Comparison of ENCODE assay signal across 8 cellular contexts in genomic region chr4:110059556-110060191, GRCh38.
DNase-seq lines count a peak whose midpoint lies in the region; ATAC-seq, FAIRE-seq and TF ChIP-seq lines count a peak whose summit lies in the region.

No MANE protein-coding gene starts in this region.

- no peak for TF ChIP-seq EP300 in transverse colon (IDR thresholded peaks at IDR 0.05; ENCODE audit: low read depth)

- in situ Hi-C loops in transverse colon (cut with MboI; ENCODE audit: low pct_ligation_motif_present in 1 of 4, low pct_unique_long_range_greater_than_20kb in 1 of 4, low sequenced_read_pairs in 3 of 4), result loop anchor here in 1 of 4 donors (10.0 kb wide), 1 partner anchor 145 kb away; no protein-coding TSS in a partner anchor

- FAIRE-seq in HTR-8/SVneo (lab: Jason Lieb, UNC), result no peak

- H3K4me3 ChIP-seq in transverse colon, result no peak overlapping the region

- DNase-seq in activated naive CD4-positive, alpha-beta T cell (lab: John Stamatoyannopoulos, UW), result no peak
- peak; percentile 20 for DNase-seq in transverse colon
- no peak for DNase-seq in HTR-8/SVneo (ENCODE audit: insufficient read length, low spot score)
- no peak for DNase-seq in osteocyte (ENCODE audit: extremely low spot score, unreplicated experiment)
- DNase-seq in activated naive CD4-positive, alpha-beta T cell treated with anti-CD3 and anti-CD28 coated beads, Interleukin-2, amount 50 U/mL, for 16 hours, result no peak

- H3K9me3 ChIP-seq in transverse colon, result no peaks in the 10 kb centered on the region

- no peaks in the 10 kb centered on the region for H3K27me3 ChIP-seq in transverse colon

- ATAC-seq in HG03025 (IDR thresholded peaks at IDR 0.05; ENCODE audit: low FRiP score, unreplicated experiment), result peak; percentile 83
- ATAC-seq in activated T-helper 17 cell treated with anti-CD3 and anti-CD28 coated beads, Interleukin-2, amount 50 U/mL, for 72 hours (replicated peaks), result peak; percentile 65

- H3K27ac ChIP-seq in transverse colon, result peak overlapping the region; percentile 57 to 68 (median 64)

- H3K4me1 ChIP-seq in transverse colon, result peaks cover 4 to 29% (median 9%) of the 10 kb centered on the region in 4 donors

- H3K27ac Mint-ChIP-seq in activated naive CD4-positive, alpha-beta T cell treated with anti-CD3 and anti-CD28 coated beads, Interleukin-2, amount 50 U/mL, for 24 hours, result no peak overlapping the region
- peak overlapping the region; percentile 60 for H3K27ac Mint-ChIP-seq in activated T-helper 17 cell treated with anti-CD3 and anti-CD28 coated beads, Interleukin-2, amount 50 U/mL, for 72 hours
- no peak overlapping the region for H3K27ac Mint-ChIP-seq in osteocyte (ENCODE audit: unreplicated experiment)

- WGBS in transverse colon (ENCODE audit: low coverage in 1 of 2), 2 donors, result 56 to 68% methylated on average over 3 of the region's 3 CpGs

- no peaks in the 10 kb centered on the region for H3K36me3 Mint-ChIP-seq in activated naive CD4-positive, alpha-beta T cell treated with anti-CD3 and anti-CD28 coated beads, Interleukin-2, amount 50 U/mL, for 24 hours
- H3K36me3 Mint-ChIP-seq in activated T-helper 17 cell treated with anti-CD3 and anti-CD28 coated beads, Interleukin-2, amount 50 U/mL, for 72 hours (ENCODE audit: low read depth), result no peaks in the 10 kb centered on the region
- peaks cover 2% of the 10 kb centered on the region for H3K36me3 Mint-ChIP-seq in osteocyte (ENCODE audit: unreplicated experiment)

- H3K36me3 ChIP-seq in transverse colon, result no peaks in the 10 kb centered on the region

- H3K27me3 Mint-ChIP-seq in activated naive CD4-positive, alpha-beta T cell treated with anti-CD3 and anti-CD28 coated beads, Interleukin-2, amount 50 U/mL, for 24 hours, result no peaks in the 10 kb centered on the region
- no peaks in the 10 kb centered on the region for H3K27me3 Mint-ChIP-seq in activated T-helper 17 cell treated with anti-CD3 and anti-CD28 coated beads, Interleukin-2, amount 50 U/mL, for 72 hours
- H3K27me3 Mint-ChIP-seq in osteocyte (ENCODE audit: unreplicated experiment), result no peaks in the 10 kb centered on the region

- TF ChIP-seq CTCF in transverse colon (IDR thresholded peaks at IDR 0.05), result no peak
- TF ChIP-seq CTCF in osteocyte (IDR thresholded peaks at IDR 0.05), result no peak

- intact Hi-C loops in transverse colon (cut with DNase I; ENCODE audit: low total_unique reads), result no loop called here

- peaks cover 22% of the 10 kb centered on the region for H3K4me1 Mint-ChIP-seq in activated naive CD4-positive, alpha-beta T cell treated with anti-CD3 and anti-CD28 coated beads, Interleukin-2, amount 50 U/mL, for 24 hours
- peaks cover 31% of the 10 kb centered on the region for H3K4me1 Mint-ChIP-seq in activated T-helper 17 cell treated with anti-CD3 and anti-CD28 coated beads, Interleukin-2, amount 50 U/mL, for 72 hours
- H3K4me1 Mint-ChIP-seq in osteocyte (ENCODE audit: unreplicated experiment), result peaks cover 20% of the 10 kb centered on the region

- H3K9me3 Mint-ChIP-seq in activated naive CD4-positive, alpha-beta T cell treated with anti-CD3 and anti-CD28 coated beads, Interleukin-2, amount 50 U/mL, for 24 hours, result no peaks in the 10 kb centered on the region
- no peaks in the 10 kb centered on the region for H3K9me3 Mint-ChIP-seq in activated T-helper 17 cell treated with anti-CD3 and anti-CD28 coated beads, Interleukin-2, amount 50 U/mL, for 72 hours
- no peaks in the 10 kb centered on the region for H3K9me3 Mint-ChIP-seq in osteocyte (ENCODE audit: unreplicated experiment)

- TF ChIP-seq POLR2A in transverse colon (IDR thresholded peaks at IDR 0.05), result no peak

- peak overlapping the region; percentile 2 for H3K4me3 Mint-ChIP-seq in activated naive CD4-positive, alpha-beta T cell treated with anti-CD3 and anti-CD28 coated beads, Interleukin-2, amount 50 U/mL, for 24 hours
- peak overlapping the region; percentile 57 for H3K4me3 Mint-ChIP-seq in activated T-helper 17 cell treated with anti-CD3 and anti-CD28 coated beads, Interleukin-2, amount 50 U/mL, for 72 hours
- no peak overlapping the region for H3K4me3 Mint-ChIP-seq in osteocyte (ENCODE audit: unreplicated experiment)
